ENCODE assay signal across 8 cellular contexts in genomic region chr4:173170210-173170778, GRCh38. TPM values are rescaled to one million over a fixed set of nuclear protein-coding genes. Genes with fewer than 3 reads are reported as not detected.
DNase-seq lines count a peak whose midpoint lies in the region; ATAC-seq and TF ChIP-seq lines count a peak whose summit lies in the region.

No MANE protein-coding gene starts in this region.

- peak overlapping the region; percentile 91 for H3K4me3 ChIP-seq in BJ (ENCODE audit: low read depth, low read length)
- H3K4me3 ChIP-seq in LNCaP clone FGC (ENCODE audit: low read depth, low read length): peak overlapping the region; percentile 64
- H3K4me3 ChIP-seq in coronary artery: peak overlapping the region; percentile 81

- POLR2A ChIA-PET in BJ (lab: Charles Lee): no interaction called here
- POLR2A ChIA-PET in naive thymus-derived CD8-positive, alpha-beta T cell (lab: Charles Lee): interaction anchor here (3.0 kb wide), 1 partner anchor 200 kb away, joined by 23 read pairs; the partner anchor contains the start of gene SAP30

- CTCF ChIA-PET in BJ (lab: Yijun Ruan, JAX): interaction anchor here (1.0 to 1.9 kb wide), 4 partner anchors 12 to 156 kb away, joined by 4 to 6 read pairs (median 6); no protein-coding TSS in a partner anchor

- TF ChIP-seq CTCF in BJ (IDR thresholded peaks at IDR 0.05; ENCODE audit: insufficient read depth, low read depth, low read length) (no peak), LNCaP clone FGC (IDR thresholded peaks at IDR 0.05; ENCODE audit: control insufficient read depth, extremely low read depth, insufficient read depth) (no peak), coronary artery (IDR thresholded peaks at IDR 0.05) (no peak)

- H3K36me3 ChIP-seq in BJ (ENCODE audit: control insufficient read depth, insufficient read depth, low read length): no peaks in the 10 kb centered on the region

- no peaks in the 10 kb centered on the region for H3K27me3 ChIP-seq in BJ (ENCODE audit: control insufficient read depth, insufficient read depth, low read length)

- H3K4me1 Mint-ChIP-seq in naive thymus-derived CD8-positive, alpha-beta T cell: peaks cover 33 to 72% (median 68%) of the 10 kb centered on the region in 4 donors

- no peaks in the 10 kb centered on the region for H3K9me3 Mint-ChIP-seq in naive thymus-derived CD8-positive, alpha-beta T cell

- H3K27ac Mint-ChIP-seq in naive thymus-derived CD8-positive, alpha-beta T cell: peak overlapping the region in 9 of 10 donors; percentile 40 to 85 (median 77)

- H3K27me3 Mint-ChIP-seq in naive thymus-derived CD8-positive, alpha-beta T cell: no peaks in the 10 kb centered on the region

- no peak for DNase-seq in BJ (ENCODE audit: low read depth)
- DNase-seq in LNCaP clone FGC (ENCODE audit: low read depth): no peak
- DNase-seq in coronary artery (ENCODE audit: low spot score): no peak
- DNase-seq in naive thymus-derived CD8-positive, alpha-beta T cell: no peak
- no peak for DNase-seq in GM19240 (ENCODE audit: insufficient read length, low spot score)
- DNase-seq in mucosa of gallbladder (ENCODE audit: low spot score): no peak
- DNase-seq in HK-2 (ENCODE audit: unreplicated experiment): no peak

- peak overlapping the region; percentile 77 to 90 (median 84) for H3K4me3 Mint-ChIP-seq in naive thymus-derived CD8-positive, alpha-beta T cell

- H3K27ac ChIP-seq in coronary artery: peak overlapping the region; percentile 92 to 95

- H3K36me3 Mint-ChIP-seq in naive thymus-derived CD8-positive, alpha-beta T cell: no peaks in the 10 kb centered on the region

- peak in 1 of 2 donors; percentile 20 for ATAC-seq in naive thymus-derived CD8-positive, alpha-beta T cell
- no peak for ATAC-seq in GM21526 (IDR thresholded peaks at IDR 0.05; ENCODE audit: low FRiP score, unreplicated experiment)

RNA-seq across cellular contexts. Expression of gene GALNT7, which starts 1.7 kb away (rescaled TPM):
- polyA plus RNA-seq in BJ (2011; rRNA removed): 6.3 and 10.7 TPM in 2 replicates
- polyA minus RNA-seq in BJ (2011; rRNA and poly(A)+ RNA removed): 6.4 and 6.6 TPM in 2 replicates
- total RNA-seq in naive thymus-derived CD8-positive, alpha-beta T cell: 10 to 100 TPM; 17.5 to 18.7 TPM
- polyA plus RNA-seq in naive thymus-derived CD8-positive, alpha-beta T cell: 1 to 10 TPM; 5.6 to 8.6 (median 6.8) TPM
- total RNA-seq in mucosa of gallbladder: 45.3 TPM
